In the genomic region with DNA sequence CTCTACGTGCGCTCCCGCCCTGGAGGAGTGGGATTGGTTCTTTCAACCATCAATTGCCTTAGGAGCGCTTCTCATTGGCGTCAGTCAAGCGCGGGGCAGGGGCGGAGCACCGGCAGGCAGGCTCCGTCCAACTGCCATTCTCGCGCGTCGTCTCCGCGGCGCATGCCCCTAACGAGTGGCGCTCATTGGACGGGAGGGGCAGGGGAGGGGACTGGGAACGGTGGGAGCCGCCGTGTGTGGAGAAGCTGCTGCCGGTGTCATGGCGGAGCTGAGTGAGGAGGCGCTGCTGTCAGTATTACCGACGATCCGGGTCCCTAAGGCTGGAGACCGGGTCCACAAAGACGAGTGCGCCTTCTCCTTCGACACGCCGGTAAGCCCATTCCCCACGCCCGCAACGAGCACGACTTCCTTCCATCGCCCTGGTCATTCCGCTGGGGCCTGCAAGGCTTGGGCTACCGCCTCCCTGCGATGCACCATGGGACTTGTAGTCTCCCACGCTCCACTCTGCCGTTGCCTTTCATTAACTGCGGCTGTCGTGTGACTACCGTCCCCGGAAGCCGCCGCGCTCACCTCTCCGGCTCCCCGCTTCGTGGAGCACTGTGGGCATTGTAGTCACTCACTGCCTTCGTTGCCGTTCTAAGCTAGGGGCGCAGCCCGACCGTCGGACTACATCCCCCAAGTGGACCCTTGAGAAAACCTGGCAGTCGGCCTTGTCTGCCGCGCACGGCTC, we compare ENCODE assay signal across 1 cellular context.
A peak's percentile ranks its signal among the peaks of the same experiment; 100 is the strongest.
TF ChIP-seq lines count a peak whose summit lies in the region.

Gene USP5, plus strand, starts transcription at position 230 of the 730 bp plus-strand sequence. Its CDS starts 30 bp downstream, at position 260.

TF ChIP-seq in liver, 16 proteins besides CTCF, POLR2A, EP300 and RAD21 (continued from another document):
- TF ChIP-seq, protein P1, sequence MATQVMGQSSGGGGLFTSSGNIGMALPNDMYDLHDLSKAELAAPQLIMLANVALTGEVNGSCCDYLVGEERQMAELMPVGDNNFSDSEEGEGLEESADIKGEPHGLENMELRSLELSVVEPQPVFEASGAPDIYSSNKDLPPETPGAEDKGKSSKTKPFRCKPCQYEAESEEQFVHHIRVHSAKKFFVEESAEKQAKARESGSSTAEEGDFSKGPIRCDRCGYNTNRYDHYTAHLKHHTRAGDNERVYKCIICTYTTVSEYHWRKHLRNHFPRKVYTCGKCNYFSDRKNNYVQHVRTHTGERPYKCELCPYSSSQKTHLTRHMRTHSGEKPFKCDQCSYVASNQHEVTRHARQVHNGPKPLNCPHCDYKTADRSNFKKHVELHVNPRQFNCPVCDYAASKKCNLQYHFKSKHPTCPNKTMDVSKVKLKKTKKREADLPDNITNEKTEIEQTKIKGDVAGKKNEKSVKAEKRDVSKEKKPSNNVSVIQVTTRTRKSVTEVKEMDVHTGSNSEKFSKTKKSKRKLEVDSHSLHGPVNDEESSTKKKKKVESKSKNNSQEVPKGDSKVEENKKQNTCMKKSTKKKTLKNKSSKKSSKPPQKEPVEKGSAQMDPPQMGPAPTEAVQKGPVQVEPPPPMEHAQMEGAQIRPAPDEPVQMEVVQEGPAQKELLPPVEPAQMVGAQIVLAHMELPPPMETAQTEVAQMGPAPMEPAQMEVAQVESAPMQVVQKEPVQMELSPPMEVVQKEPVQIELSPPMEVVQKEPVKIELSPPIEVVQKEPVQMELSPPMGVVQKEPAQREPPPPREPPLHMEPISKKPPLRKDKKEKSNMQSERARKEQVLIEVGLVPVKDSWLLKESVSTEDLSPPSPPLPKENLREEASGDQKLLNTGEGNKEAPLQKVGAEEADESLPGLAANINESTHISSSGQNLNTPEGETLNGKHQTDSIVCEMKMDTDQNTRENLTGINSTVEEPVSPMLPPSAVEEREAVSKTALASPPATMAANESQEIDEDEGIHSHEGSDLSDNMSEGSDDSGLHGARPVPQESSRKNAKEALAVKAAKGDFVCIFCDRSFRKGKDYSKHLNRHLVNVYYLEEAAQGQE (IDR thresholded peaks at IDR 0.05): peak; percentile 79
- TF ChIP-seq, protein P2, sequence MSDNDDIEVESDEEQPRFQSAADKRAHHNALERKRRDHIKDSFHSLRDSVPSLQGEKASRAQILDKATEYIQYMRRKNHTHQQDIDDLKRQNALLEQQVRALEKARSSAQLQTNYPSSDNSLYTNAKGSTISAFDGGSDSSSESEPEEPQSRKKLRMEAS (IDR thresholded peaks at IDR 0.05): peak; percentile 68
- TF ChIP-seq FOXA2 (IDR thresholded peaks at IDR 0.05) (no peak), SP1 (IDR thresholded peaks at IDR 0.05) (peak; percentile 65), NR2F2 (IDR thresholded peaks at IDR 0.05) (peak; percentile 43), GABPA (IDR thresholded peaks at IDR 0.05 in 1 of 2, conservative IDR thresholded peaks at IDR 0.05 in 1 of 2) (peak; percentile 77 to 93), TAF1 (conservative IDR thresholded peaks at IDR 0.05) (peak; percentile 24)
TF ChIP-seq in liver: peak in this region for 11.
